In genomic region chr6:135909737-135910387, GRCh38 we compare ENCODE assay signal across 8 cellular contexts.
DNase-seq lines count a peak whose midpoint lies in the region; ATAC-seq and TF ChIP-seq lines count a peak whose summit lies in the region.

No MANE protein-coding gene starts in this region.

- no CpG with 5 or more reads among the region's 9 CpGs for WGBS in iPS DF 6.9 (ENCODE audit: insufficient coverage, insufficient read length)

- no peaks in the 10 kb centered on the region for H3K36me3 ChIP-seq in RWPE2 (ENCODE audit: low read depth)
- H3K36me3 ChIP-seq in iPS DF 6.9 (ENCODE audit: control insufficient read depth, insufficient read depth, low read length): no peaks in the 10 kb centered on the region

- H3K27ac ChIP-seq in RWPE2 (ENCODE audit: poor library complexity, severe bottlenecking): no peak overlapping the region
- no peak overlapping the region for H3K27ac ChIP-seq in iPS DF 6.9 (ENCODE audit: low read length)

- H3K9me3 ChIP-seq in RWPE2 (ENCODE audit: severe bottlenecking) (no peaks in the 10 kb centered on the region), iPS DF 6.9 (ENCODE audit: control insufficient read depth, insufficient read depth, low read length) (no peaks in the 10 kb centered on the region)

- ATAC-seq in GM21825 (IDR thresholded peaks at IDR 0.05; ENCODE audit: unreplicated experiment): peak; percentile 90
- 0 out of 3 replicates have a peak, but pooled peaks have one; percentile 48 for ATAC-seq in RWPE2 (ENCODE audit: low read depth)
- ATAC-seq in HG03521 (IDR thresholded peaks at IDR 0.05; ENCODE audit: unreplicated experiment): no peak

- H3K4me3 ChIP-seq in GM12864 (ENCODE audit: low read depth, low read length) (no peak overlapping the region), RWPE2 (ENCODE audit: severe bottlenecking) (no peak overlapping the region), iPS DF 6.9 (ENCODE audit: low read length) (no peak overlapping the region)

- H3K4me1 ChIP-seq in RWPE2 (ENCODE audit: insufficient read depth, poor library complexity, severe bottlenecking) (peaks cover 17% of the 10 kb centered on the region), iPS DF 6.9 (ENCODE audit: control insufficient read depth, insufficient read depth, low read length) (no peaks in the 10 kb centered on the region; the same call in 1 of the 2 replicates)

- H3K27me3 ChIP-seq in RWPE2 (ENCODE audit: insufficient read depth, poor library complexity, severe bottlenecking) (no peaks in the 10 kb centered on the region), iPS DF 6.9 (ENCODE audit: control insufficient read depth, insufficient read depth, low read length) (no peaks in the 10 kb centered on the region)

- DNase-seq in GM12864 (ENCODE audit: low read depth) (peak; percentile 47), Kasumi-1 (lab: John Stamatoyannopoulos, UW) (peak; percentile 56 to 82), RWPE2 (ENCODE audit: low spot score) (no peak), iPS DF 6.9 (ENCODE audit: low read depth, low spot score) (peak; percentile 67)
- DNase-seq in activated naive CD4-positive, alpha-beta T cell treated with Interleukin-2 at 50 U/mL for 16 hours: peak; percentile 30
- DNase-seq in stimulated activated CD8-positive, alpha-beta memory T cell treated with anti-CD3 and anti-CD28 coated beads, Interleukin-12 subunit alpha, Interleukin-12 subunit beta, amount 100 ng/mL, for 4 hours (ENCODE audit: low read depth): peak; percentile 1

- TF ChIP-seq CTCF in GM12864 (IDR thresholded peaks at IDR 0.05; ENCODE audit: low read depth, low read length, missing control alignments) (peak; percentile 82), RWPE2 (IDR thresholded peaks at IDR 0.05; ENCODE audit: poor library complexity, severe bottlenecking) (peak; percentile 33)
